Comparison of ENCODE assay signal across 11 cellular contexts in the genomic region with DNA sequence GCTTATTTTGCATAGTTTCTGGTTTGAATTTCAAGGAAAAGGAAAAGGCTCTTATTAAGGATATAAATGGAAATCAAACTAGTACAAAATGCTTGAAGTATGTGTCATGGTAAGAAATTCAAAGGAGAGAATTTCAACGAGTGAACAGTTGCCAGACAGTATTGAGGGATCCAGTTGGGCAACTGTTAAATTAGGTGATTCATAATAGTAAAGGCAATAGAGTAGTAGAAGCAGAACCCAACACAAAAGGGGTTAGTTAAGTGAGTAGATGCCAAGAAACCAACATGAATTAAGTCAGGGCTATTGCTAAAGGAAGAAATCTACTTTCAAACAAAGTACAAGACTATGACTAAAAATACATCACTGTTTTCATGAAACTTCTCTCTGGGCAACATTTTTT. TPM values are rescaled to one million over a fixed set of nuclear protein-coding genes. Genes with fewer than 3 reads are reported as not detected.
DNase-seq lines count a peak whose midpoint lies in the region; ATAC-seq and TF ChIP-seq lines count a peak whose summit lies in the region.
"Had no signal": no experiment of that assay in that cellular context is flagged by ENCODE, and none has a peak within 500 bp of the region (broad histone marks: within the 10 kb centered on the region; RNA-seq: fewer than 3 reads in every experiment).

No MANE protein-coding gene starts in this region.

- peak overlapping the region in 1 of 59 donors; percentile 16 for H3K4me3 ChIP-seq in dorsolateral prefrontal cortex
- no peak overlapping the region for H3K4me3 ChIP-seq in tibial artery

- peaks cover 46% of the 10 kb centered on the region for H3K36me3 Mint-ChIP-seq in activated T-helper 2 cell treated with anti-CD3 and anti-CD28 coated beads, Interferon-gamma antibody, Interleukin-2, Interleukin-4, amounts not matched to agents 10 μg/mL and 5 μg/mL and 100 μg/mL, durations not matched to agents 14 hours and 24 hours and 36 hours (ENCODE audit: low read depth)

- peak; percentile 19 for ATAC-seq in HG02678 (IDR thresholded peaks at IDR 0.05; ENCODE audit: unreplicated experiment)

- H3K4me1 Mint-ChIP-seq in activated T-helper 2 cell treated with anti-CD3 and anti-CD28 coated beads, Interferon-gamma antibody, Interleukin-2, Interleukin-4, amounts not matched to agents 10 μg/mL and 5 μg/mL and 100 μg/mL, durations not matched to agents 14 hours and 24 hours and 36 hours (ENCODE audit: low read depth): peaks cover 70% of the 10 kb centered on the region

- H3K9me3 ChIP-seq in tibial artery: no peaks in the 10 kb centered on the region

- no peaks in the 10 kb centered on the region for H3K36me3 ChIP-seq in tibial artery

- intact Hi-C loops in activated T-helper 2 cell treated with anti-CD3 and anti-CD28 coated beads, Interferon-gamma antibody, Interleukin-2, Interleukin-4, amounts not matched to agents 10 μg/mL and 5 μg/mL and 100 μg/mL, durations not matched to agents 14 hours and 24 hours and 36 hours (cut with micrococcal nuclease): loop anchor here (1.0 to 10.0 kb wide), 7 partner anchors 41 to 453 kb away; a partner anchor contains a TSS
- intact Hi-C loops in dorsolateral prefrontal cortex (cut with DNase I) (no loop called here), tibial artery (cut with DNase I; ENCODE audit: low total_unique reads) (no loop called here)

- peak overlapping the region; percentile 88 for H3K4me3 Mint-ChIP-seq in activated T-helper 2 cell treated with anti-CD3 and anti-CD28 coated beads, Interferon-gamma antibody, Interleukin-2, Interleukin-4, amounts not matched to agents 10 μg/mL and 5 μg/mL and 100 μg/mL, durations not matched to agents 14 hours and 24 hours and 36 hours (ENCODE audit: low read depth)

- H3K27ac Mint-ChIP-seq in activated T-helper 2 cell treated with anti-CD3 and anti-CD28 coated beads, Interferon-gamma antibody, Interleukin-2, Interleukin-4, amounts not matched to agents 10 μg/mL and 5 μg/mL and 100 μg/mL, durations not matched to agents 14 hours and 24 hours and 36 hours: peak overlapping the region; percentile 96

- peaks cover 0 to 13% (median 2%) of the 10 kb centered on the region in 4 donors for H3K4me1 ChIP-seq in tibial artery

- TF ChIP-seq CTCF in dorsolateral prefrontal cortex (IDR thresholded peaks at IDR 0.05 in 54 of 56, conservative IDR thresholded peaks at IDR 0.05 in 2 of 56; ENCODE audit: low read depth in 1 of 56, partially characterized antibody in 56 of 56) (no peak), tibial artery (IDR thresholded peaks at IDR 0.05) (no peak)

- H3K27ac ChIP-seq in dorsolateral prefrontal cortex: no peak overlapping the region
- no peak overlapping the region for H3K27ac ChIP-seq in tibial artery

- DNase-seq in AG20443 (ENCODE audit: low spot score): peak; percentile 68
- no peak for DNase-seq in activated T-helper 2 cell treated with anti-CD3 and anti-CD28 coated beads, Interferon-gamma antibody, Interleukin-2, Interleukin-4, amounts not matched to agents 10 μg/mL and 5 μg/mL and 100 μg/mL, durations not matched to agents 14 hours and 24 hours and 36 hours (ENCODE audit: low spot score)
- DNase-seq in iris pigment epithelial cell (ENCODE audit: low read depth): peak; percentile 65
- no peak for DNase-seq in NCI-H748 treated with DMSO at 0.1 percent for 48 hours (lab: John Stamatoyannopoulos, UW)
- DNase-seq in NCI-H345 (lab: John Stamatoyannopoulos, UW): no peak
- DNase-seq in dorsolateral prefrontal cortex: no peak
- no peak for DNase-seq in tibial artery
- DNase-seq: DMS53, nucleus accumbens had no signal

- H3K9me3 Mint-ChIP-seq in activated T-helper 2 cell treated with anti-CD3 and anti-CD28 coated beads, Interferon-gamma antibody, Interleukin-2, Interleukin-4, amounts not matched to agents 10 μg/mL and 5 μg/mL and 100 μg/mL, durations not matched to agents 14 hours and 24 hours and 36 hours: no peaks in the 10 kb centered on the region

- H3K27me3 ChIP-seq in dorsolateral prefrontal cortex (no peaks in the 10 kb centered on the region), tibial artery (no peaks in the 10 kb centered on the region)

- no peaks in the 10 kb centered on the region for H3K27me3 Mint-ChIP-seq in activated T-helper 2 cell treated with anti-CD3 and anti-CD28 coated beads, Interferon-gamma antibody, Interleukin-2, Interleukin-4, amounts not matched to agents 10 μg/mL and 5 μg/mL and 100 μg/mL, durations not matched to agents 14 hours and 24 hours and 36 hours (ENCODE audit: low read depth)

RNA-seq across cellular contexts. Expression of a gene that starts 1.0 kb away (rescaled TPM):
- 34.3 TPM in 2 replicates for total RNA-seq in activated T-helper 2 cell treated with anti-CD3 and anti-CD28 coated beads, Interferon-gamma antibody, Interleukin-2, Interleukin-4, amounts not matched to agents 10 μg/mL and 5 μg/mL and 100 μg/mL, durations not matched to agents 14 hours and 24 hours and 36 hours
- 1 to 10 TPM in 46 of 120 experiments, under 1 TPM in 72, not detected in 2; 0.16 to 5.3 (median 0.81) TPM for total RNA-seq in dorsolateral prefrontal cortex
- total RNA-seq: SK-MEL-5 had no signal

Comparison
In these comparisons a context has a peak if more than half of its experiments do, and no peak if none do; other contexts are left out.
1. DNase-seq: peak in AG20443 (single experiment) and iris pigment epithelial cell (single experiment); none in activated T-helper 2 cell treated with anti-CD3 and anti-CD28 coated beads, Interferon-gamma antibody, Interleukin-2, Interleukin-4, amounts not matched to agents 10 μg/mL and 5 μg/mL and 100 μg/mL, durations not matched to agents 14 hours and 24 hours and 36 hours (single experiment), NCI-H748 treated with DMSO at 0.1 percent for 48 hours (single experiment), NCI-H345 (single experiment), dorsolateral prefrontal cortex (0 of 10) and tibial artery (0 of 2).